1 cellular context compared by ENCODE assay signal in the genomic region with DNA sequence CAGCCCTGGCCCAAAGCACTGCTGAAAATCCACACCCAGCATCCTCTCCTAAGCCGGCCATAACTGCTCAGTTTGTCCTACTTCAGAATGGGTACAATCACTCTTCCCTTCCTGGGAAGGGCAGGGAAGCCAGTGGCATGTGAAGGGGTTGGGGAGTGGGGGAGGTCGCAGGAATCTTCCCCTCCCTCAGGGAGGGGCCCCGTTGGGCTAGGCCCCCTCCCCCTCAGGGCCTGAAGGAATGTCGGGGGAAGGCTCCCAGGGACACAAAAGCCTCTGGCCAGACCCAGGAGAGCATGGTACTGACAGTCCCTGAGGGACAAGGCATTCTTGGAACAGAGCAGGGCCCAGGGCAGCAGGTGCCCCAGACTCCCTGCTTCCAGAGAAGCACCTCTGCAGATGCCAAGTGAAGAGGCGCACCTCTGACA.
TF ChIP-seq lines count a peak whose summit lies in the region.

No MANE protein-coding gene starts in this region.

TF ChIP-seq in A549, 52 proteins besides CTCF, POLR2A, EP300 and RAD21 (continued from another document):
- TF ChIP-seq, protein P1, sequence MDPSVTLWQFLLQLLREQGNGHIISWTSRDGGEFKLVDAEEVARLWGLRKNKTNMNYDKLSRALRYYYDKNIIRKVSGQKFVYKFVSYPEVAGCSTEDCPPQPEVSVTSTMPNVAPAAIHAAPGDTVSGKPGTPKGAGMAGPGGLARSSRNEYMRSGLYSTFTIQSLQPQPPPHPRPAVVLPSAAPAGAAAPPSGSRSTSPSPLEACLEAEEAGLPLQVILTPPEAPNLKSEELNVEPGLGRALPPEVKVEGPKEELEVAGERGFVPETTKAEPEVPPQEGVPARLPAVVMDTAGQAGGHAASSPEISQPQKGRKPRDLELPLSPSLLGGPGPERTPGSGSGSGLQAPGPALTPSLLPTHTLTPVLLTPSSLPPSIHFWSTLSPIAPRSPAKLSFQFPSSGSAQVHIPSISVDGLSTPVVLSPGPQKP (IDR thresholded peaks at IDR 0.05; ENCODE audit: low read depth, low read length) = no peak
